25 cellular contexts compared by ENCODE assay signal in genomic region chr14:73616831-73617230, GRCh38. TPM values are rescaled to one million over a fixed set of nuclear protein-coding genes. Genes with fewer than 3 reads are reported as not detected.
DNase-seq lines count a peak whose midpoint lies in the region; ATAC-seq and TF ChIP-seq lines count a peak whose summit lies in the region.
"Had no signal": no experiment of that assay in that cellular context is flagged by ENCODE, and none has a peak within 500 bp of the region (broad histone marks: within the 10 kb centered on the region; RNA-seq: fewer than 3 reads in every experiment).

No MANE protein-coding gene starts in this region.

- H3K27me3 Mint-ChIP-seq in endodermal cell (ENCODE audit: insufficient read depth) = peaks cover 9% of the 10 kb centered on the region
- H3K27me3 Mint-ChIP-seq in activated naive CD4-positive, alpha-beta T cell treated with anti-CD3 and anti-CD28 coated beads for 36 hours (ENCODE audit: low read depth) = no peaks in the 10 kb centered on the region
- no peaks in the 10 kb centered on the region for H3K27me3 Mint-ChIP-seq in stimulated activated memory B cell treated with anti-CD40 and anti-IgM and Interleukin-4, amounts not matched to agents 10 μg/mL and 1 μg/mL and 100 μg/mL, for 72 hours
- H3K27me3 Mint-ChIP-seq: CD4-positive, alpha-beta T cell; CD8-positive, alpha-beta memory T cell had no signal

- CTCF ChIA-PET in activated naive CD4-positive, alpha-beta T cell treated with anti-CD3 and anti-CD28 coated beads for 36 hours (lab: Charles Lee) = interaction anchor here (0.6 kb wide), 1 partner anchor 100 kb away, joined by 3 read pairs; no protein-coding TSS in a partner anchor

- DNase-seq in H7 (peak; percentile 46), NCI-H69 (lab: John Stamatoyannopoulos, UW) (peak; percentile 8), endodermal cell (peak; percentile 59)
- DNase-seq in activated naive CD4-positive, alpha-beta T cell treated with anti-CD3 and anti-CD28 coated beads for 36 hours = no peak
- DNase-seq: 8988T; ACHN; AML-193; BE2C; Calu3; CD4-positive, alpha-beta T cell; CD8-positive, alpha-beta memory T cell; DMS53; DMS79 treated with DMSO at 0.1 percent for 48 hours; GF-D8; GOT3; H9 had no signal

- peaks cover 7% of the 10 kb centered on the region for H3K4me1 Mint-ChIP-seq in endodermal cell
- peaks cover 3% of the 10 kb centered on the region for H3K4me1 Mint-ChIP-seq in activated naive CD4-positive, alpha-beta T cell treated with anti-CD3 and anti-CD28 coated beads for 36 hours (ENCODE audit: low read depth)
- H3K4me1 Mint-ChIP-seq in stimulated activated memory B cell treated with anti-CD40 and anti-IgM and Interleukin-4, amounts not matched to agents 10 μg/mL and 1 μg/mL and 100 μg/mL, for 72 hours = peaks cover 5% of the 10 kb centered on the region

- no peak overlapping the region for H3K27ac Mint-ChIP-seq in endodermal cell
- H3K27ac Mint-ChIP-seq in activated naive CD4-positive, alpha-beta T cell treated with anti-CD3 and anti-CD28 coated beads for 36 hours = no peak overlapping the region
- H3K27ac Mint-ChIP-seq in stimulated activated memory B cell treated with anti-CD40 and anti-IgM and Interleukin-4, amounts not matched to agents 10 μg/mL and 1 μg/mL and 100 μg/mL, for 72 hours = no peak overlapping the region
- H3K27ac Mint-ChIP-seq: CD4-positive, alpha-beta T cell; H9 had no signal

- H3K27ac ChIP-seq in endodermal cell (ENCODE audit: low read depth, low read length) = no peak overlapping the region
- H3K27ac ChIP-seq: A549; BLaER1 treated with 17β-estradiol and CSF1 and Interleukin-3, amounts not matched to agents 10 nM and 100 nM had no signal

- H3K9ac ChIP-seq in endodermal cell (ENCODE audit: extremely low read depth, low read length, poor library complexity, severe bottlenecking) = no peak overlapping the region
- H3K9ac ChIP-seq: BLaER1 treated with 17β-estradiol and CSF1 and Interleukin-3, amounts not matched to agents 10 nM and 100 nM had no signal

- H3K4me3 ChIP-seq in H7 (ENCODE audit: insufficient read depth, low read depth, low read length) = no peak overlapping the region
- no peak overlapping the region for H3K4me3 ChIP-seq in endodermal cell (ENCODE audit: low read length)
- H3K4me3 ChIP-seq: A549; BLaER1 treated with 17β-estradiol and CSF1 and Interleukin-3, amounts not matched to agents 10 nM and 100 nM had no signal

- WGBS in endodermal cell (ENCODE audit: insufficient coverage in 1 of 2, insufficient read length in 1 of 2), 2 experiments = 67 to 74% methylated on average over 4 of the region's 4 CpGs

- intact Hi-C loops in activated naive CD4-positive, alpha-beta T cell treated with anti-CD3 and anti-CD28 coated beads for 36 hours (cut with micrococcal nuclease) = no loop called here

- no peak overlapping the region for H3K4me3 Mint-ChIP-seq in endodermal cell
- no peak overlapping the region for H3K4me3 Mint-ChIP-seq in activated naive CD4-positive, alpha-beta T cell treated with anti-CD3 and anti-CD28 coated beads for 36 hours
- no peak overlapping the region for H3K4me3 Mint-ChIP-seq in stimulated activated memory B cell treated with anti-CD40 and anti-IgM and Interleukin-4, amounts not matched to agents 10 μg/mL and 1 μg/mL and 100 μg/mL, for 72 hours
- H3K4me3 Mint-ChIP-seq: CD14-positive monocyte; CD4-positive, alpha-beta T cell; H9 had no signal

- ATAC-seq in HG03280 (IDR thresholded peaks at IDR 0.05; ENCODE audit: unreplicated experiment) (no peak), HG03378 (IDR thresholded peaks at IDR 0.05; ENCODE audit: unreplicated experiment) (no peak)
- ATAC-seq in stimulated activated memory B cell treated with anti-CD40 and anti-IgM and Interleukin-4, amounts not matched to agents 10 μg/mL and 1 μg/mL and 100 μg/mL, for 72 hours = no peak
- ATAC-seq: A549, HCT116 had no signal

- H3K36me3 Mint-ChIP-seq in endodermal cell (ENCODE audit: low read depth) = no peaks in the 10 kb centered on the region
- no peaks in the 10 kb centered on the region for H3K36me3 Mint-ChIP-seq in activated naive CD4-positive, alpha-beta T cell treated with anti-CD3 and anti-CD28 coated beads for 36 hours (ENCODE audit: low read depth)
- no peaks in the 10 kb centered on the region for H3K36me3 Mint-ChIP-seq in stimulated activated memory B cell treated with anti-CD40 and anti-IgM and Interleukin-4, amounts not matched to agents 10 μg/mL and 1 μg/mL and 100 μg/mL, for 72 hours
- H3K36me3 Mint-ChIP-seq: CD14-positive monocyte; CD8-positive, alpha-beta memory T cell had no signal

- peaks cover 4% of the 10 kb centered on the region for H3K4me1 ChIP-seq in endodermal cell (ENCODE audit: control insufficient read depth, insufficient read depth, low read length)
- H3K4me1 ChIP-seq: BE2C had no signal

- no peaks in the 10 kb centered on the region for H3K9me3 ChIP-seq in endodermal cell (ENCODE audit: control insufficient read depth, low read length)
- H3K9me3 ChIP-seq: A549; BE2C; BLaER1 treated with 17β-estradiol and CSF1 and Interleukin-3, amounts not matched to agents 10 nM and 100 nM had no signal

- TF ChIP-seq CTCF in endodermal cell (conservative IDR thresholded peaks at IDR 0.05) = no peak

- H3K36me3 ChIP-seq in H7 (replicated peaks; ENCODE audit: control insufficient read depth, insufficient read depth, low read length) (no peaks in the 10 kb centered on the region), endodermal cell (ENCODE audit: control insufficient read depth, insufficient read depth, low read length) (no peaks in the 10 kb centered on the region)
- H3K36me3 ChIP-seq: BE2C; BLaER1 treated with 17β-estradiol and CSF1 and Interleukin-3, amounts not matched to agents 10 nM and 100 nM had no signal

- H3K27me3 ChIP-seq in H7 (ENCODE audit: control insufficient read depth, insufficient read depth, low read length) (peaks cover 12% of the 10 kb centered on the region), endodermal cell (ENCODE audit: control insufficient read depth, insufficient read depth, low read length, poor library complexity, severe bottlenecking) (peaks cover 13% of the 10 kb centered on the region)
- H3K27me3 ChIP-seq: BE2C had no signal

- no peaks in the 10 kb centered on the region for H3K9me3 Mint-ChIP-seq in endodermal cell
- no peaks in the 10 kb centered on the region for H3K9me3 Mint-ChIP-seq in activated naive CD4-positive, alpha-beta T cell treated with anti-CD3 and anti-CD28 coated beads for 36 hours
- H3K9me3 Mint-ChIP-seq in stimulated activated memory B cell treated with anti-CD40 and anti-IgM and Interleukin-4, amounts not matched to agents 10 μg/mL and 1 μg/mL and 100 μg/mL, for 72 hours = no peaks in the 10 kb centered on the region
- H3K9me3 Mint-ChIP-seq: CD14-positive monocyte; CD4-positive, alpha-beta T cell; CD8-positive, alpha-beta memory T cell; H9 had no signal

RNA-seq across cellular contexts. Expression of gene ACOT6, which starts 4.5 kb away (rescaled TPM):
- total RNA-seq in H7 (2014; rRNA removed; shearing (Covaris generic)) = not detected in 2 replicates
- not detected for total RNA-seq in endodermal cell
- not detected for polyA plus RNA-seq in endodermal cell (2013, experiment 1 of 2)
- not detected for polyA plus RNA-seq in endodermal cell (2013, experiment 2 of 2)
- total RNA-seq in activated naive CD4-positive, alpha-beta T cell treated with anti-CD3 and anti-CD28 coated beads for 36 hours = not detected
- total RNA-seq: Calu3; CD4-positive, alpha-beta T cell; CD8-positive, alpha-beta memory T cell; Daoy; G401; H9 had no signal
- polyA plus RNA-seq: A549; CD14-positive monocyte; CD8-positive, alpha-beta memory T cell had no signal

RNA-seq across cellular contexts. Expression of gene ACOT4, which starts 25.2 kb away (rescaled TPM):
- 0.70 and 0.80 TPM in 2 replicates for total RNA-seq in H7 (2014; rRNA removed; shearing (Covaris generic))
- total RNA-seq in endodermal cell = 1 to 10 TPM in 1 of 2 donors, under 1 TPM in 1; 0.97 to 2.0 TPM
- 0.28 TPM for polyA plus RNA-seq in endodermal cell (2013, experiment 1 of 2)
- polyA plus RNA-seq in endodermal cell (2013, experiment 2 of 2) = 0.58 TPM
- 1 to 10 TPM; 1.4 to 1.7 TPM for total RNA-seq in activated naive CD4-positive, alpha-beta T cell treated with anti-CD3 and anti-CD28 coated beads for 36 hours
- total RNA-seq: G401 had no signal

RNA-seq across cellular contexts. Expression of gene DNAL1, which starts 28.0 kb away (rescaled TPM):
- total RNA-seq in H7 (2014; rRNA removed; shearing (Covaris generic)) = 4.2 and 4.9 TPM in 2 replicates
- total RNA-seq in endodermal cell = 10 to 100 TPM; 22.9 to 30.5 TPM
- 11.6 TPM for polyA plus RNA-seq in endodermal cell (2013, experiment 1 of 2)
- 12.5 TPM for polyA plus RNA-seq in endodermal cell (2013, experiment 2 of 2)
- 1 to 10 TPM; 4.4 TPM for total RNA-seq in activated naive CD4-positive, alpha-beta T cell treated with anti-CD3 and anti-CD28 coated beads for 36 hours

RNA-seq across cellular contexts. Expression of gene ACOT2, which starts 47.8 kb away (rescaled TPM):
- total RNA-seq in H7 (2014; rRNA removed; shearing (Covaris generic)) = 5.2 and 7.7 TPM in 2 replicates
- total RNA-seq in endodermal cell = 10 to 100 TPM in 1 of 2 donors, 1 to 10 TPM in 1; 5.0 to 12.3 TPM
- polyA plus RNA-seq in endodermal cell (2013, experiment 1 of 2) = 13.0 TPM
- 13.5 TPM for polyA plus RNA-seq in endodermal cell (2013, experiment 2 of 2)
- total RNA-seq in activated naive CD4-positive, alpha-beta T cell treated with anti-CD3 and anti-CD28 coated beads for 36 hours = 1 to 10 TPM; 2.9 to 3.3 TPM

RNA-seq across cellular contexts. Expression of gene HEATR4, which starts 58.1 kb away (rescaled TPM):
- 0.07 TPM in 1 of 2 replicates, not detected in the other for total RNA-seq in H7 (2014; rRNA removed; shearing (Covaris generic))
- total RNA-seq in endodermal cell = 1 to 10 TPM in 1 of 2 donors, under 1 TPM in 1; 0.46 to 3.2 TPM
- 0.18 TPM for polyA plus RNA-seq in endodermal cell (2013, experiment 1 of 2)
- polyA plus RNA-seq in endodermal cell (2013, experiment 2 of 2) = not detected
- not detected for total RNA-seq in activated naive CD4-positive, alpha-beta T cell treated with anti-CD3 and anti-CD28 coated beads for 36 hours
- total RNA-seq: Calu3; CD4-positive, alpha-beta T cell; CD8-positive, alpha-beta memory T cell; G401 had no signal
- polyA plus RNA-seq: CD14-positive monocyte had no signal
